21 cellular contexts compared by ENCODE assay signal in genomic region chr1:225750865-225751824, GRCh38. TPM values are rescaled to one million over a fixed set of nuclear protein-coding genes. Genes with fewer than 3 reads are reported as not detected.
DNase-seq lines count a peak whose midpoint lies in the region; ATAC-seq and TF ChIP-seq lines count a peak whose summit lies in the region.
"Had no signal": no experiment of that assay in that cellular context is flagged by ENCODE, and none has a peak within 500 bp of the region (broad histone marks: within the 10 kb centered on the region; RNA-seq: fewer than 3 reads in every experiment).

No MANE protein-coding gene starts in this region.

- H3K4me1 Mint-ChIP-seq in nephron = peaks cover 64% of the 10 kb centered on the region
- no peaks in the 10 kb centered on the region for H3K4me1 Mint-ChIP-seq in natural killer cell treated with Interleukin-12 subunit alpha and Interleukin-12 subunit beta and Interleukin-15 and Interleukin-18, amount 100 ng/mL, for 72 hours (ENCODE audit: low read depth in 2 of 2)
- H3K4me1 Mint-ChIP-seq: CD4-positive, CD25-positive, alpha-beta regulatory T cell had no signal

- H3K79me2 ChIP-seq in OCI-LY7 (ENCODE audit: insufficient read depth, low read depth, low read length) = no peaks in the 10 kb centered on the region

- H3K9me3 ChIP-seq in right atrium auricular region = no peaks in the 10 kb centered on the region
- H3K9me3 ChIP-seq in OCI-LY7 (ENCODE audit: low read length) = no peaks in the 10 kb centered on the region
- no peaks in the 10 kb centered on the region for H3K9me3 ChIP-seq in spleen
- H3K9me3 ChIP-seq: BLaER1, SJSA1 had no signal

- no TSS peak for BruUV-seq in OCI-LY7 (replicated peaks; lab: Mats Ljungman, UMichigan)

- 66 to 85% (median 83%) methylated on average over 11 of the region's 11 CpGs for WGBS in spleen, 5 donors

- DNase-seq in right atrium auricular region (ENCODE audit: low spot score) (no peak), left cardiac atrium (no peak), OCI-LY7 (ENCODE audit: low spot score) (no peak), spleen (peak; percentile 54), NCI-H1092 (lab: John Stamatoyannopoulos, UW) (no peak)
- DNase-seq in activated effector memory CD4-positive, alpha-beta T cell treated with Interleukin-2 at 50 U/mL for 16 hours = no peak
- no peak for DNase-seq in natural killer cell treated with Interleukin-12 subunit alpha and Interleukin-12 subunit beta and Interleukin-15 and Interleukin-18, amount 100 ng/mL, for 72 hours (ENCODE audit: low spot score)
- DNase-seq: CD4-positive, CD25-positive, alpha-beta regulatory T cell; DMS53; HCEC 1CT; IMR-90; NCI-H1048; NCI-H1436 treated with DMSO at 0.1 percent for 48 hours; NCI-H1930; NCI-H2107; Right ventricle myocardium superior; RPMI8226 had no signal

- ATAC-seq in left cardiac atrium = no peak
- ATAC-seq in natural killer cell treated with Interleukin-12 subunit alpha and Interleukin-12 subunit beta and Interleukin-15 and Interleukin-18, amount 100 ng/mL, for 72 hours = no peak

- H3K27ac Mint-ChIP-seq in nephron = peak overlapping the region in 2 of 3 experiments; percentile 50 to 90
- H3K27ac Mint-ChIP-seq in natural killer cell treated with Interleukin-12 subunit alpha and Interleukin-12 subunit beta and Interleukin-15 and Interleukin-18, amount 100 ng/mL, for 72 hours = no peak overlapping the region
- H3K27ac Mint-ChIP-seq: CD4-positive, CD25-positive, alpha-beta regulatory T cell had no signal

- H4K20me1 ChIP-seq in OCI-LY7 (ENCODE audit: insufficient read depth, low read length) = no peaks in the 10 kb centered on the region
- H4K20me1 ChIP-seq: BLaER1 had no signal

- no peaks in the 10 kb centered on the region for H3K27me3 Mint-ChIP-seq in nephron (ENCODE audit: low read depth)
- H3K27me3 Mint-ChIP-seq in natural killer cell treated with Interleukin-12 subunit alpha and Interleukin-12 subunit beta and Interleukin-15 and Interleukin-18, amount 100 ng/mL, for 72 hours = no peaks in the 10 kb centered on the region

- peaks cover 0 to 74% of the 10 kb centered on the region in 2 donors for H3K4me1 ChIP-seq in right atrium auricular region
- H3K4me1 ChIP-seq in OCI-LY7 (ENCODE audit: insufficient read depth, low read length, poor library complexity, severe bottlenecking) = peaks cover 19% of the 10 kb centered on the region
- H3K4me1 ChIP-seq in spleen = peaks cover 6 to 54% (median 27%) of the 10 kb centered on the region in 6 donors

- CTCF ChIA-PET in OCI-LY7 (lab: Charles Lee; ENCODE audit: unreplicated experiment) = no interaction called here

- H3K36me3 Mint-ChIP-seq in nephron (ENCODE audit: low read depth) = no peaks in the 10 kb centered on the region
- H3K36me3 Mint-ChIP-seq in natural killer cell treated with Interleukin-12 subunit alpha and Interleukin-12 subunit beta and Interleukin-15 and Interleukin-18, amount 100 ng/mL, for 72 hours = no peaks in the 10 kb centered on the region
- H3K36me3 Mint-ChIP-seq: CD4-positive, CD25-positive, alpha-beta regulatory T cell had no signal

- H2AFZ ChIP-seq in OCI-LY7 (ENCODE audit: low read length) = peak overlapping the region; percentile 71; the same call in 1 of the 2 replicates

- H3K4me3 ChIP-seq in right atrium auricular region (no peak overlapping the region), OCI-LY7 (ENCODE audit: low read depth, low read length, poor library complexity, severe bottlenecking) (no peak overlapping the region), spleen (no peak overlapping the region)
- H3K4me3 ChIP-seq: BLaER1, SJSA1 had no signal

- H3K9me3 Mint-ChIP-seq in nephron = no peaks in the 10 kb centered on the region
- no peaks in the 10 kb centered on the region for H3K9me3 Mint-ChIP-seq in natural killer cell treated with Interleukin-12 subunit alpha and Interleukin-12 subunit beta and Interleukin-15 and Interleukin-18, amount 100 ng/mL, for 72 hours

- H3K27ac ChIP-seq in right atrium auricular region = peak overlapping the region; percentile 49 to 65
- no peak overlapping the region for H3K27ac ChIP-seq in OCI-LY7 (ENCODE audit: low read depth, low read length, poor library complexity, severe bottlenecking)
- peak overlapping the region in 1 of 8 donors; percentile 1 for H3K27ac ChIP-seq in spleen
- H3K27ac ChIP-seq: BLaER1, KMS-11, SJSA1 had no signal

- H3K36me3 ChIP-seq in right atrium auricular region (no peaks in the 10 kb centered on the region), OCI-LY7 (ENCODE audit: insufficient read depth, low read length) (no peaks in the 10 kb centered on the region), spleen (no peaks in the 10 kb centered on the region)
- H3K36me3 ChIP-seq: BLaER1, SJSA1 had no signal

- POLR2A ChIA-PET in OCI-LY7 (lab: Charles Lee) = interaction anchor here (0.8 to 1.1 kb wide), 3 partner anchors 12 to 18 kb away, joined by 3 read pairs; no protein-coding TSS in a partner anchor

- no peak for TF ChIP-seq POLR2A in spleen (IDR thresholded peaks at IDR 0.05)

- H3K9me2 ChIP-seq in OCI-LY7 (ENCODE audit: insufficient read depth, low read length) = no peaks in the 10 kb centered on the region

- H3K4me2 ChIP-seq in OCI-LY7 (ENCODE audit: low read length) = 0 out of 2 replicates have a peak overlapping the region, but pooled peaks have one; percentile 56
- H3K4me2 ChIP-seq: BLaER1, KMS-11 had no signal

- intact Hi-C loops in left cardiac atrium (cut with DNase I) = no loop called here
- intact Hi-C loops in OCI-LY7 (cut with micrococcal nuclease; ENCODE audit: unreplicated experiment) = no loop called here
- intact Hi-C loops in spleen (cut with DNase I; ENCODE audit: low total_unique reads) = no loop called here

- H3K27me3 ChIP-seq in right atrium auricular region = no peaks in the 10 kb centered on the region
- no peaks in the 10 kb centered on the region for H3K27me3 ChIP-seq in spleen (replicated peaks in 1 of 7)
- H3K27me3 ChIP-seq: BLaER1, SJSA1 had no signal

- H3K4me3 Mint-ChIP-seq in nephron = no peak overlapping the region
- H3K4me3 Mint-ChIP-seq in natural killer cell treated with Interleukin-12 subunit alpha and Interleukin-12 subunit beta and Interleukin-15 and Interleukin-18, amount 100 ng/mL, for 72 hours = no peak overlapping the region
- H3K4me3 Mint-ChIP-seq: CD4-positive, CD25-positive, alpha-beta regulatory T cell had no signal

- TF ChIP-seq CTCF in right atrium auricular region (IDR thresholded peaks at IDR 0.05) (no peak), OCI-LY7 (conservative IDR thresholded peaks at IDR 0.05; ENCODE audit: low read length) (no peak), nephron (IDR thresholded peaks at IDR 0.05; ENCODE audit: unreplicated experiment in 3 of 3) (no peak), spleen (IDR thresholded peaks at IDR 0.05 in 8 of 11, conservative IDR thresholded peaks at IDR 0.05 in 3 of 11) (no peak)

RNA-seq across cellular contexts. Expression of gene SRP9, which starts 26.5 kb away (rescaled TPM):
- total RNA-seq in right atrium auricular region = 100 to 1,000 TPM; 143 to 216 TPM
- 100 to 1,000 TPM; 189 to 200 TPM for total RNA-seq in left cardiac atrium
- total RNA-seq in OCI-LY7 (2014; rRNA removed; shearing (Covaris generic)) = 182 and 221 TPM in 2 replicates
- 302 and 306 TPM in 2 replicates for total RNA-seq in OCI-LY7 (2022)
- total RNA-seq in spleen = 100 to 1,000 TPM; 145 to 229 (median 159) TPM
- 100 to 1,000 TPM; 167 to 269 (median 210) TPM for polyA plus RNA-seq in spleen
- total RNA-seq in natural killer cell treated with Interleukin-12 subunit alpha and Interleukin-12 subunit beta and Interleukin-15 and Interleukin-18, amount 100 ng/mL, for 72 hours = 100 to 1,000 TPM; 183 to 194 TPM

RNA-seq across cellular contexts. Expression of gene EPHX1, which starts 58.8 kb away (rescaled TPM):
- total RNA-seq in right atrium auricular region (10 to 100 TPM; 57.7 to 66.0 TPM), left cardiac atrium (100 to 1,000 TPM in 1 of 2 donors, 10 to 100 TPM in 1; 59.6 to 126 TPM), OCI-LY7 (2022) (0.89 and 1.3 TPM in 2 replicates), spleen (10 to 100 TPM; 30.1 to 92.8 (median 81.4) TPM)
- total RNA-seq in OCI-LY7 (2014; rRNA removed; shearing (Covaris generic)) = 0.41 and 0.44 TPM in 2 replicates
- 10 to 100 TPM in 2 of 3 donors, 1 to 10 TPM in 1; 3.9 to 12.2 (median 10.7) TPM for polyA plus RNA-seq in spleen
- total RNA-seq in natural killer cell treated with Interleukin-12 subunit alpha and Interleukin-12 subunit beta and Interleukin-15 and Interleukin-18, amount 100 ng/mL, for 72 hours = 1 to 10 TPM; 1.6 to 2.4 TPM

Comparison
In these comparisons a context has a peak if more than half of its experiments do, and no peak if none do; other contexts are left out.
1. H3K27ac Mint-ChIP-seq: peak in nephron (2 of 3); none in natural killer cell treated with Interleukin-12 subunit alpha and Interleukin-12 subunit beta and Interleukin-15 and Interleukin-18, amount 100 ng/mL, for 72 hours (0 of 2).
2. RNA of gene EPHX1, which starts 58.8 kb away (total RNA-seq): 59.6 to 126 TPM in left cardiac atrium, 30.1 to 92.8 TPM in spleen and 57.7 to 66.0 TPM in right atrium auricular region; 1.6 to 2.4 TPM in natural killer cell treated with Interleukin-12 subunit alpha and Interleukin-12 subunit beta and Interleukin-15 and Interleukin-18, amount 100 ng/mL, for 72 hours and 0.41 to 1.3 TPM in OCI-LY7; every median in the first group is over 4 times any median in the second.